10 cellular contexts compared by ENCODE assay signal in genomic region chrX:131741103-131741581, GRCh38.
DNase-seq lines count a peak whose midpoint lies in the region; ATAC-seq, FAIRE-seq and TF ChIP-seq lines count a peak whose summit lies in the region.
"Had no signal": no experiment of that assay in that cellular context is flagged by ENCODE, and none has a peak within 500 bp of the region (broad histone marks: within the 10 kb centered on the region; RNA-seq: fewer than 3 reads in every experiment).

No MANE protein-coding gene starts in this region.

- H3K4me1 Mint-ChIP-seq in chondrocyte (ENCODE audit: low read depth): no peaks in the 10 kb centered on the region
- H3K4me1 Mint-ChIP-seq: activated naive CD4-positive, alpha-beta T cell treated with anti-CD3 and anti-CD28 coated beads, Interleukin-2, amount 50 U/mL, for 24 hours had no signal

- no peak overlapping the region for H3K27ac Mint-ChIP-seq in chondrocyte (ENCODE audit: unreplicated experiment)

- DNase-seq in bronchial epithelial cell (ENCODE audit: low read depth): no peak
- DNase-seq in posterior vena cava (ENCODE audit: low spot score): peak; percentile 91
- no peak for DNase-seq in left lobe of liver (ENCODE audit: low spot score)
- DNase-seq in effector CD8-positive, alpha-beta T cell (lab: John Stamatoyannopoulos, UW): no peak
- no peak for DNase-seq in SW480 (ENCODE audit: low spot score)
- DNase-seq in chondrocyte (ENCODE audit: low spot score): no peak
- DNase-seq: lower lobe of right lung had no signal

- H3K36me3 Mint-ChIP-seq in chondrocyte (ENCODE audit: low read depth): peaks cover 10% of the 10 kb centered on the region

- H3K4me3 ChIP-seq in bronchial epithelial cell (ENCODE audit: low read depth, low read length): no peak overlapping the region
- H3K4me3 ChIP-seq: lower lobe of right lung had no signal

- no peaks in the 10 kb centered on the region for H3K27me3 ChIP-seq in bronchial epithelial cell (ENCODE audit: control insufficient read depth, insufficient read depth, low read length)

- no peak overlapping the region for H3K4me3 Mint-ChIP-seq in chondrocyte (ENCODE audit: unreplicated experiment)
- H3K4me3 Mint-ChIP-seq: activated naive CD4-positive, alpha-beta T cell treated with anti-CD3 and anti-CD28 coated beads, Interleukin-2, amount 50 U/mL, for 24 hours had no signal

- peak; percentile 52 for FAIRE-seq in bronchial epithelial cell (lab: Jason Lieb, UNC)

- peak; percentile 37 for ATAC-seq in GM18508 (IDR thresholded peaks at IDR 0.05; ENCODE audit: insufficient read depth, unreplicated experiment)
- peak; percentile 57 for ATAC-seq in HG03097 (IDR thresholded peaks at IDR 0.05; ENCODE audit: low FRiP score, unreplicated experiment)
- no peak for ATAC-seq in left lobe of liver

- intact Hi-C loops in posterior vena cava (cut with DNase I): no loop called here

- no peaks in the 10 kb centered on the region for H3K36me3 ChIP-seq in bronchial epithelial cell (ENCODE audit: control insufficient read depth, insufficient read depth, low read length)
- H3K36me3 ChIP-seq: lower lobe of right lung had no signal

- H3K9me3 Mint-ChIP-seq in chondrocyte (ENCODE audit: low read depth): peaks cover 23% of the 10 kb centered on the region

- TF ChIP-seq CTCF in bronchial epithelial cell (IDR thresholded peaks at IDR 0.05; ENCODE audit: insufficient read depth, low read length, severe bottlenecking): no peak
- no peak for TF ChIP-seq CTCF in chondrocyte (IDR thresholded peaks at IDR 0.05)

- no peaks in the 10 kb centered on the region for H3K27me3 Mint-ChIP-seq in chondrocyte (ENCODE audit: low read depth)
- H3K27me3 Mint-ChIP-seq: activated naive CD4-positive, alpha-beta T cell treated with anti-CD3 and anti-CD28 coated beads, Interleukin-2, amount 50 U/mL, for 24 hours had no signal
